In genomic region chr6:125888989-125889656, GRCh38 we compare ENCODE assay signal across 9 cellular contexts.
DNase-seq lines count a peak whose midpoint lies in the region; ATAC-seq and TF ChIP-seq lines count a peak whose summit lies in the region.
"Had no signal": no experiment of that assay in that cellular context is flagged by ENCODE, and none has a peak within 500 bp of the region (broad histone marks: within the 10 kb centered on the region; RNA-seq: fewer than 3 reads in every experiment).

No MANE protein-coding gene starts in this region.

- no peak overlapping the region for H3K4me3 ChIP-seq in LNCaP clone FGC (ENCODE audit: low read depth, low read length)
- H3K4me3 ChIP-seq in body of pancreas = no peak overlapping the region
- no peak overlapping the region for H3K4me3 ChIP-seq in mucosa of descending colon
- H3K4me3 ChIP-seq: SK-N-MC had no signal

- H3K9me3 ChIP-seq in body of pancreas (no peaks in the 10 kb centered on the region), mucosa of descending colon (no peaks in the 10 kb centered on the region)

- ATAC-seq in body of pancreas = peak; percentile 67
- ATAC-seq in mucosa of descending colon = peak; percentile 50
- ATAC-seq in GM19395 (IDR thresholded peaks at IDR 0.05; ENCODE audit: unreplicated experiment) = no peak

- H3K27ac ChIP-seq in body of pancreas = no peak overlapping the region
- H3K27ac ChIP-seq: SK-N-MC had no signal

- H3K36me3 ChIP-seq in body of pancreas (replicated peaks in 1 of 2; ENCODE audit: insufficient read depth in 1 of 2, low read depth in 2 of 2) = peaks cover 0 to 1% of the 10 kb centered on the region in 2 donors
- H3K36me3 ChIP-seq in mucosa of descending colon (ENCODE audit: low read depth) = no peaks in the 10 kb centered on the region

- peak; percentile 2; the same call in 1 of the 2 replicates for TF ChIP-seq CTCF in LNCaP clone FGC (IDR thresholded peaks at IDR 0.05; ENCODE audit: control insufficient read depth, extremely low read depth, insufficient read depth)
- TF ChIP-seq CTCF in body of pancreas (IDR thresholded peaks at IDR 0.05) = peak in 6 of 7 experiments; percentile 36 to 58 (median 50)
- no peak for TF ChIP-seq CTCF in mucosa of descending colon (IDR thresholded peaks at IDR 0.05)

- H3K4me1 ChIP-seq in body of pancreas = no peaks in the 10 kb centered on the region
- no peaks in the 10 kb centered on the region for H3K4me1 ChIP-seq in mucosa of descending colon (ENCODE audit: low read depth)

- WGBS in body of pancreas, 2 donors = 61 to 65% methylated on average over 8 of the region's 8 CpGs

- DNase-seq in ELR (ENCODE audit: low read depth) = peak; percentile 71
- no peak for DNase-seq in LNCaP clone FGC (ENCODE audit: low read depth)
- peak; percentile 26 to 56 (median 32) for DNase-seq in body of pancreas
- DNase-seq in mucosa of descending colon = peak in 1 of 3 donors; percentile 55
- no peak for DNase-seq in D341Med (ENCODE audit: low spot score)
- DNase-seq in NCI-H345 (lab: John Stamatoyannopoulos, UW) = no peak
- no peak for DNase-seq in activated T-cell treated with anti-CD3 and anti-CD28 coated beads for 4 hours

- TF ChIP-seq POLR2A in body of pancreas (IDR thresholded peaks at IDR 0.05) = no peak

- no peaks in the 10 kb centered on the region for H3K27me3 ChIP-seq in body of pancreas

- intact Hi-C loops in body of pancreas (cut with DNase I) = loop anchor here (10.0 kb wide), 1 partner anchor 86 kb away; no protein-coding TSS in a partner anchor
- intact Hi-C loops in mucosa of descending colon (cut with DNase I, micrococcal nuclease) = no loop called here

Comparison
In these comparisons a context has a peak if more than half of its experiments do, and no peak if none do; other contexts are left out.
1. DNase-seq: peak in ELR (single experiment) and body of pancreas (4 of 4); none in LNCaP clone FGC (single experiment), D341Med (single experiment), NCI-H345 (single experiment) and activated T-cell treated with anti-CD3 and anti-CD28 coated beads for 4 hours (single experiment).